Comparison of ENCODE assay signal across 8 cellular contexts in genomic region chr1:228635304-228635703, GRCh38.
DNase-seq lines count a peak whose midpoint lies in the region; ATAC-seq, FAIRE-seq and TF ChIP-seq lines count a peak whose summit lies in the region.
"Not testable (repeated sequence)": the region's sequence is repeated elsewhere in the genome, so short reads cannot be mapped to it uniquely, and the experiment has no call there.

No MANE protein-coding gene starts in this region.

- H3K36me3 Mint-ChIP-seq in naive B cell: not testable (repeated sequence)

- not testable (repeated sequence) for H3K9me3 ChIP-seq in A549, heart right ventricle

- CTCF ChIA-PET in A549 (lab: Yijun Ruan, JAX): not testable (repeated sequence)

- FAIRE-seq in A549 (lab: Jason Lieb, UNC): not testable (repeated sequence)

- in situ Hi-C loops in brain microvascular endothelial cell (cut with HindIII; ENCODE audit: low pct_ligation_motif_present, low sequenced_read_pairs): not testable (repeated sequence)

- 0 out of 6 replicates have a peak, but pooled peaks of 1 of the 2 experiments have one; percentile 54 for ATAC-seq in A549
- ATAC-seq in heart right ventricle; naive B cell (ENCODE audit: low read depth in 2 of 2): not testable (repeated sequence)

- not testable (repeated sequence) for H3K4me3 Mint-ChIP-seq in naive B cell

- H3K4me2 ChIP-seq in A549: peak overlapping the region; percentile 51

- H3K27me3 Mint-ChIP-seq in naive B cell: not testable (repeated sequence)

- H3K4me1 ChIP-seq in A549, heart right ventricle: not testable (repeated sequence)

- H3K27ac Mint-ChIP-seq in naive B cell: not testable (repeated sequence)

- H3K36me3 ChIP-seq in H7 (replicated peaks; ENCODE audit: control insufficient read depth, insufficient read depth, low read length); brain microvascular endothelial cell (replicated peaks); heart right ventricle: not testable (repeated sequence)

- not testable (repeated sequence) for H3K27me3 ChIP-seq in H7 (ENCODE audit: control insufficient read depth, insufficient read depth, low read length); brain microvascular endothelial cell (replicated peaks); heart right ventricle

- H3K27ac ChIP-seq in A549: peak overlapping the region; percentile 60 to 80
- H3K27ac ChIP-seq in brain microvascular endothelial cell, heart right ventricle: not testable (repeated sequence)

- not testable (repeated sequence) for TF ChIP-seq POLR2A in A549 (IDR thresholded peaks at IDR 0.05; ENCODE audit: low read length)

- not testable (repeated sequence) for TF ChIP-seq RAD21 in A549 (conservative IDR thresholded peaks at IDR 0.05 in 1 of 2, IDR thresholded peaks at IDR 0.05 in 1 of 2)

- not testable (repeated sequence) for TF ChIP-seq EP300 in A549 (IDR thresholded peaks at IDR 0.05)

- 68% methylated on average over 39 of the region's 40 CpGs for WGBS in A549 (ENCODE audit: missing lambda C conversion rate)
- 42 to 51% methylated on average over 35 to 40 of the region's 40 CpGs for WGBS in heart right ventricle, 2 donors

- intact Hi-C loops in heart right ventricle (cut with DNase I): not testable (repeated sequence)

- DNase-seq in A549 (ENCODE audit: low read depth in 1 of 2, low spot score in 1 of 2) (peak in 1 of 2 experiments; percentile 60), SW480 (ENCODE audit: low spot score) (peak; percentile 21), brain microvascular endothelial cell (peak; percentile 47), heart right ventricle (peak; percentile 51 to 75), naive B cell (peak; percentile 21)
- DNase-seq in H7: not testable (repeated sequence)
- peak; percentile 64 for DNase-seq in activated CD8-positive, alpha-beta memory T cell treated with anti-CD3 and anti-CD28 coated beads, Interleukin-2, amount 50 U/mL, for 4 hours
- DNase-seq in stimulated activated CD4-positive, alpha-beta T cell treated with anti-CD3 and anti-CD28 coated beads, Interleukin-2, amount 100 ng/mL, for 4 hours (ENCODE audit: low read depth): peak; percentile 44

- not testable (repeated sequence) for H3K4me1 Mint-ChIP-seq in naive B cell

- POLR2A ChIA-PET in A549 (lab: Yijun Ruan, JAX): not testable (repeated sequence)

- H3K4me3 ChIP-seq in A549: peak overlapping the region; percentile 37
- peak overlapping the region; percentile 37 for H3K4me3 ChIP-seq in H7 (ENCODE audit: insufficient read depth, low read depth, low read length)
- H3K4me3 ChIP-seq in brain microvascular endothelial cell (ENCODE audit: low read depth, low read length): peak overlapping the region; percentile 3
- peak overlapping the region in 8 of 10 donors; percentile 26 to 48 (median 39) for H3K4me3 ChIP-seq in heart right ventricle

- TF ChIP-seq CTCF in A549 (IDR thresholded peaks at IDR 0.05); brain microvascular endothelial cell (IDR thresholded peaks at IDR 0.05; ENCODE audit: low read depth, low read length, missing control alignments); heart right ventricle (IDR thresholded peaks at IDR 0.05): not testable (repeated sequence)

- H3K9me3 Mint-ChIP-seq in naive B cell: not testable (repeated sequence)
